Comparison of ENCODE assay signal across 8 cellular contexts in genomic region chrX:78652971-78653822, GRCh38. TPM values are rescaled to one million over a fixed set of nuclear protein-coding genes. Genes with fewer than 3 reads are reported as not detected.
A peak's percentile ranks its signal among the peaks of the same experiment; 100 is the strongest.
DNase-seq lines count a peak whose midpoint lies in the region; ATAC-seq and TF ChIP-seq lines count a peak whose summit lies in the region.

No MANE protein-coding gene starts in this region.

- H3K27me3 ChIP-seq in CD8-positive, alpha-beta T cell (ENCODE audit: insufficient read depth, low read length) = no peaks in the 10 kb centered on the region

- H3K27ac Mint-ChIP-seq in CD8-positive, alpha-beta T cell = no peak overlapping the region
- peak overlapping the region; percentile 36 for H3K27ac Mint-ChIP-seq in stimulated activated naive CD8-positive, alpha-beta T cell treated with anti-CD3 and anti-CD28 coated beads, Interleukin-15, Interleukin-2, amounts not matched to agents 100 ng/mL and 50 ng/mL, for 24 hours

- POLR2A ChIA-PET in CD8-positive, alpha-beta T cell (lab: Charles Lee) = interaction anchor here (0.6 kb wide), 1 partner anchor 8 kb away, joined by 3 read pairs; no protein-coding TSS in a partner anchor

- H3K4me1 ChIP-seq in CD8-positive, alpha-beta T cell (ENCODE audit: insufficient read depth, low read length) = peaks cover 17% of the 10 kb centered on the region

- H3K4me3 Mint-ChIP-seq in CD8-positive, alpha-beta T cell = peak overlapping the region; percentile 30
- peak overlapping the region; percentile 32 for H3K4me3 Mint-ChIP-seq in stimulated activated naive CD8-positive, alpha-beta T cell treated with anti-CD3 and anti-CD28 coated beads, Interleukin-15, Interleukin-2, amounts not matched to agents 100 ng/mL and 50 ng/mL, for 24 hours

- H3K9me3 Mint-ChIP-seq in CD8-positive, alpha-beta T cell = no peaks in the 10 kb centered on the region
- H3K9me3 Mint-ChIP-seq in stimulated activated naive CD8-positive, alpha-beta T cell treated with anti-CD3 and anti-CD28 coated beads, Interleukin-15, Interleukin-2, amounts not matched to agents 100 ng/mL and 50 ng/mL, for 24 hours = no peaks in the 10 kb centered on the region

- H3K36me3 Mint-ChIP-seq in CD8-positive, alpha-beta T cell = no peaks in the 10 kb centered on the region
- H3K36me3 Mint-ChIP-seq in stimulated activated naive CD8-positive, alpha-beta T cell treated with anti-CD3 and anti-CD28 coated beads, Interleukin-15, Interleukin-2, amounts not matched to agents 100 ng/mL and 50 ng/mL, for 24 hours (ENCODE audit: low read depth) = no peaks in the 10 kb centered on the region

- DNase-seq in CD8-positive, alpha-beta T cell = no peak
- DNase-seq in NB4 (ENCODE audit: low read depth) (peak; percentile 89), epithelial cell of prostate (ENCODE audit: low read depth, low spot score) (peak; percentile 14), superior temporal gyrus (ENCODE audit: extremely low spot score) (no peak), NCI-H446 (lab: John Stamatoyannopoulos, UW) (no peak)
- DNase-seq in stimulated activated CD4-positive, alpha-beta T cell treated with anti-CD3 and anti-CD28 coated beads, Interleukin-4, amount 100 ng/mL, for 24 hours = no peak

- H3K4me1 Mint-ChIP-seq in CD8-positive, alpha-beta T cell (ENCODE audit: low read depth) = peaks cover 29% of the 10 kb centered on the region
- peaks cover 28% of the 10 kb centered on the region for H3K4me1 Mint-ChIP-seq in stimulated activated naive CD8-positive, alpha-beta T cell treated with anti-CD3 and anti-CD28 coated beads, Interleukin-15, Interleukin-2, amounts not matched to agents 100 ng/mL and 50 ng/mL, for 24 hours (ENCODE audit: low read depth)

- H3K27ac ChIP-seq in CD8-positive, alpha-beta T cell (ENCODE audit: low read depth, low read length) = no peak overlapping the region
- no peak overlapping the region for H3K27ac ChIP-seq in epithelial cell of prostate

- TF ChIP-seq CTCF in CD8-positive, alpha-beta T cell (IDR thresholded peaks at IDR 0.05) = no peak
- no peak for TF ChIP-seq CTCF in NB4 (IDR thresholded peaks at IDR 0.05; ENCODE audit: low read depth, low read length)

- intact Hi-C loops in CD8-positive, alpha-beta T cell (cut with DNase I, micrococcal nuclease) = no loop called here

- H3K36me3 ChIP-seq in CD8-positive, alpha-beta T cell (ENCODE audit: insufficient read depth, low read length) = no peaks in the 10 kb centered on the region

- H3K4me3 ChIP-seq in CD8-positive, alpha-beta T cell (ENCODE audit: low read depth, low read length) = no peak overlapping the region
- peak overlapping the region; percentile 64 for H3K4me3 ChIP-seq in NB4 (ENCODE audit: low read depth, low read length)

- H3K27me3 Mint-ChIP-seq in CD8-positive, alpha-beta T cell (ENCODE audit: low read depth) = no peaks in the 10 kb centered on the region
- H3K27me3 Mint-ChIP-seq in stimulated activated naive CD8-positive, alpha-beta T cell treated with anti-CD3 and anti-CD28 coated beads, Interleukin-15, Interleukin-2, amounts not matched to agents 100 ng/mL and 50 ng/mL, for 24 hours = no peaks in the 10 kb centered on the region

- H3K9me3 ChIP-seq in CD8-positive, alpha-beta T cell (ENCODE audit: low read length) = no peaks in the 10 kb centered on the region

- CTCF ChIA-PET in CD8-positive, alpha-beta T cell (lab: Charles Lee) = no interaction called here

- ATAC-seq in CD8-positive, alpha-beta T cell = no peak
- ATAC-seq in GM21529 (IDR thresholded peaks at IDR 0.05; ENCODE audit: unreplicated experiment) = peak; percentile 53

- no peak for TF ChIP-seq POLR2A in NB4 (IDR thresholded peaks at IDR 0.05; ENCODE audit: extremely low read depth, insufficient read length)

RNA-seq across cellular contexts. Expression of gene RTL3, which starts 5.9 kb away (rescaled TPM):
- not detected for total RNA-seq in CD8-positive, alpha-beta T cell

Comparison
In these comparisons a context has a peak if more than half of its experiments do, and no peak if none do; other contexts are left out.
1. DNase-seq: peak in NB4 (single experiment) and epithelial cell of prostate (single experiment); none in CD8-positive, alpha-beta T cell (0 of 7), stimulated activated CD4-positive, alpha-beta T cell treated with anti-CD3 and anti-CD28 coated beads, Interleukin-4, amount 100 ng/mL, for 24 hours (single experiment), superior temporal gyrus (single experiment) and NCI-H446 (0 of 2).